ENCODE assay signal across 1 cellular context in the genomic region with DNA sequence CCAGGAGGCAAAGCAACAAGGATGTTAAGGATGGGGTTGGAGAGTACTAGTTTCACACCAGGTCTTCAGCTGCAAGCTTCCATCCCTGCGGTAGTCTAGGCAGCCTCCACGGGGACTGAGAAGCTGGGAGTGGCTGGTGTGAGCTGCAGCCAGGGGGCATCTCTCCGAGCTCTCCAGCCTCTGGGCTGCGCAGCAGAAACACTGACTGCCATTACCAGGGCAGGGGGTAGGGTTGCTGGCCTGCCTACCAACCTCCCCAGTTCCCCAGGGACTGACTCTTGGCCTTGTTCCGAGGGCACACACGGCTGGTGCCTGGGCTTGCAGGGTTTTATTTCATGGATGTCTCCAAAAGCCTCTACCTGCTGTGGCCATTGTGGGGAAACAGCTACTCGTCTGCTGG.
TF ChIP-seq lines count a peak whose summit lies in the region.

No MANE protein-coding gene starts in this region.

TF ChIP-seq in GM23338, 12 proteins besides CTCF, POLR2A, EP300 and RAD21 (continued from another document):
- TF ChIP-seq, protein P1, sequence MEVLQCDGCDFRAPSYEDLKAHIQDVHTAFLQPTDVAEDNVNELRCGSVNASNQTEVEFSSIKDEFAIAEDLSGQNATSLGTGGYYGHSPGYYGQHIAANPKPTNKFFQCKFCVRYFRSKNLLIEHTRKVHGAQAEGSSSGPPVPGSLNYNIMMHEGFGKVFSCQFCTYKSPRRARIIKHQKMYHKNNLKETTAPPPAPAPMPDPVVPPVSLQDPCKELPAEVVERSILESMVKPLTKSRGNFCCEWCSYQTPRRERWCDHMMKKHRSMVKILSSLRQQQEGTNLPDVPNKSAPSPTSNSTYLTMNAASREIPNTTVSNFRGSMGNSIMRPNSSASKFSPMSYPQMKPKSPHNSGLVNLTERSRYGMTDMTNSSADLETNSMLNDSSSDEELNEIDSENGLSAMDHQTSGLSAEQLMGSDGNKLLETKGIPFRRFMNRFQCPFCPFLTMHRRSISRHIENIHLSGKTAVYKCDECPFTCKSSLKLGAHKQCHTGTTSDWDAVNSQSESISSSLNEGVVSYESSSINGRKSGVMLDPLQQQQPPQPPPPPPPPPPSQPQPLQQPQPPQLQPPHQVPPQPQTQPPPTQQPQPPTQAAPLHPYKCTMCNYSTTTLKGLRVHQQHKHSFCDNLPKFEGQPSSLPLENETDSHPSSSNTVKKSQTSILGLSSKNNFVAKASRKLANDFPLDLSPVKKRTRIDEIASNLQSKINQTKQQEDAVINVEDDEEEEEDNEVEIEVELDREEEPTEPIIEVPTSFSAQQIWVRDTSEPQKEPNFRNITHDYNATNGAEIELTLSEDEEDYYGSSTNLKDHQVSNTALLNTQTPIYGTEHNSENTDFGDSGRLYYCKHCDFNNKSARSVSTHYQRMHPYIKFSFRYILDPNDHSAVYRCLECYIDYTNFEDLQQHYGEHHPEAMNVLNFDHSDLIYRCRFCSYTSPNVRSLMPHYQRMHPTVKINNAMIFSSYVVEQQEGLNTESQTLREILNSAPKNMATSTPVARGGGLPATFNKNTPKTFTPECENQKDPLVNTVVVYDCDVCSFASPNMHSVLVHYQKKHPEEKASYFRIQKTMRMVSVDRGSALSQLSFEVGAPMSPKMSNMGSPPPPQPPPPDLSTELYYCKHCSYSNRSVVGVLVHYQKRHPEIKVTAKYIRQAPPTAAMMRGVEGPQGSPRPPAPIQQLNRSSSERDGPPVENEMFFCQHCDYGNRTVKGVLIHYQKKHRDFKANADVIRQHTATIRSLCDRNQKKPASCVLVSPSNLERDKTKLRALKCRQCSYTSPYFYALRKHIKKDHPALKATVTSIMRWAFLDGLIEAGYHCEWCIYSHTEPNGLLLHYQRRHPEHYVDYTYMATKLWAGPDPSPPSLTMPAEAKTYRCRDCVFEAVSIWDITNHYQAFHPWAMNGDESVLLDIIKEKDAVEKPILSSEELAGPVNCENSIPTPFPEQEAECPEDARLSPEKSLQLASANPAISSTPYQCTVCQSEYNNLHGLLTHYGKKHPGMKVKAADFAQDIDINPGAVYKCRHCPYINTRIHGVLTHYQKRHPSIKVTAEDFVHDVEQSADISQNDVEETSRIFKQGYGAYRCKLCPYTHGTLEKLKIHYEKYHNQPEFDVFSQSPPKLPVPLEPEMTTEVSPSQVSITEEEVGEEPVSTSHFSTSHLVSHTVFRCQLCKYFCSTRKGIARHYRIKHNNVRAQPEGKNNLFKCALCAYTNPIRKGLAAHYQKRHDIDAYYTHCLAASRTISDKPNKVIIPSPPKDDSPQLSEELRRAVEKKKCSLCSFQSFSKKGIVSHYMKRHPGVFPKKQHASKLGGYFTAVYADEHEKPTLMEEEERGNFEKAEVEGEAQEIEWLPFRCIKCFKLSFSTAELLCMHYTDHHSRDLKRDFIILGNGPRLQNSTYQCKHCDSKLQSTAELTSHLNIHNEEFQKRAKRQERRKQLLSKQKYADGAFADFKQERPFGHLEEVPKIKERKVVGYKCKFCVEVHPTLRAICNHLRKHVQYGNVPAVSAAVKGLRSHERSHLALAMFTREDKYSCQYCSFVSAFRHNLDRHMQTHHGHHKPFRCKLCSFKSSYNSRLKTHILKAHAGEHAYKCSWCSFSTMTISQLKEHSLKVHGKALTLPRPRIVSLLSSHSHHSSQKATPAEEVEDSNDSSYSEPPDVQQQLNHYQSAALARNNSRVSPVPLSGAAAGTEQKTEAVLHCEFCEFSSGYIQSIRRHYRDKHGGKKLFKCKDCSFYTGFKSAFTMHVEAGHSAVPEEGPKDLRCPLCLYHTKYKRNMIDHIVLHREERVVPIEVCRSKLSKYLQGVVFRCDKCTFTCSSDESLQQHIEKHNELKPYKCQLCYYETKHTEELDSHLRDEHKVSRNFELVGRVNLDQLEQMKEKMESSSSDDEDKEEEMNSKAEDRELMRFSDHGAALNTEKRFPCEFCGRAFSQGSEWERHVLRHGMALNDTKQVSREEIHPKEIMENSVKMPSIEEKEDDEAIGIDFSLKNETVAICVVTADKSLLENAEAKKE (CRISPR knock-in tag; IDR thresholded peaks at IDR 0.05), result no peak
- TF ChIP-seq NANOG (IDR thresholded peaks at IDR 0.05; ENCODE audit: borderline replicate concordance) (no peak), EZH2 (IDR thresholded peaks at IDR 0.05; ENCODE audit: low read depth, unreplicated experiment) (no peak), ZNF331 (CRISPR knock-in tag; IDR thresholded peaks at IDR 0.05; ENCODE audit: low read depth) (no peak), CREB1 (CRISPR knock-in tag; IDR thresholded peaks at IDR 0.05; ENCODE audit: low read depth) (no peak), JUNB (IDR thresholded peaks at IDR 0.05; ENCODE audit: unreplicated experiment) (no peak), ZNF114 (CRISPR knock-in tag; IDR thresholded peaks at IDR 0.05) (no peak), POLR2AphosphoS5 (IDR thresholded peaks at IDR 0.05; ENCODE audit: low read depth) (no peak), STAT1 (IDR thresholded peaks at IDR 0.05; ENCODE audit: unreplicated experiment) (no peak), EZH2phosphoT487 (IDR thresholded peaks at IDR 0.05; ENCODE audit: unreplicated experiment) (no peak)
- TF ChIP-seq, protein P2, sequence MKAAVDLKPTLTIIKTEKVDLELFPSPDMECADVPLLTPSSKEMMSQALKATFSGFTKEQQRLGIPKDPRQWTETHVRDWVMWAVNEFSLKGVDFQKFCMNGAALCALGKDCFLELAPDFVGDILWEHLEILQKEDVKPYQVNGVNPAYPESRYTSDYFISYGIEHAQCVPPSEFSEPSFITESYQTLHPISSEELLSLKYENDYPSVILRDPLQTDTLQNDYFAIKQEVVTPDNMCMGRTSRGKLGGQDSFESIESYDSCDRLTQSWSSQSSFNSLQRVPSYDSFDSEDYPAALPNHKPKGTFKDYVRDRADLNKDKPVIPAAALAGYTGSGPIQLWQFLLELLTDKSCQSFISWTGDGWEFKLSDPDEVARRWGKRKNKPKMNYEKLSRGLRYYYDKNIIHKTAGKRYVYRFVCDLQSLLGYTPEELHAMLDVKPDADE (IDR thresholded peaks at IDR 0.05), result no peak
TF ChIP-seq in GM23338: peak in this region for 0.
